ENCODE assay signal across 13 cellular contexts in genomic region chr7:47950714-47951113, GRCh38. TPM values are rescaled to one million over a fixed set of nuclear protein-coding genes. Genes with fewer than 3 reads are reported as not detected.
A peak's percentile ranks its signal among the peaks of the same experiment; 100 is the strongest.
DNase-seq lines count a peak whose midpoint lies in the region; ATAC-seq, FAIRE-seq and TF ChIP-seq lines count a peak whose summit lies in the region.
"Had no signal": no experiment of that assay in that cellular context is flagged by ENCODE, and none has a peak within 500 bp of the region (broad histone marks: within the 10 kb centered on the region; RNA-seq: fewer than 3 reads in every experiment).

No MANE protein-coding gene starts in this region.

- H3K27ac ChIP-seq in RWPE2 (ENCODE audit: poor library complexity, severe bottlenecking) (no peak overlapping the region), left ventricle myocardium inferior (replicated peaks) (peak overlapping the region; percentile 93), pancreas (no peak overlapping the region)
- H3K27ac ChIP-seq: cardiac muscle cell had no signal

- intact Hi-C loops in left ventricle myocardium inferior (cut with micrococcal nuclease) (no loop called here), pancreas (cut with DNase I) (no loop called here)

- ATAC-seq in RWPE2 (ENCODE audit: low read depth) = peak; percentile 64
- ATAC-seq in pancreas = peak in 3 of 4 donors; percentile 23 to 58 (median 34)

- peaks cover 4% of the 10 kb centered on the region; the same call in 1 of the 2 replicates for H3K36me3 ChIP-seq in H7 (replicated peaks; ENCODE audit: control insufficient read depth, insufficient read depth, low read length)
- H3K36me3 ChIP-seq in RWPE2 (ENCODE audit: low read depth) = peaks cover 15% of the 10 kb centered on the region
- peaks cover 17% of the 10 kb centered on the region for H3K36me3 ChIP-seq in left ventricle myocardium inferior
- peaks cover 0 to 6% (median 0%) of the 10 kb centered on the region in 3 donors for H3K36me3 ChIP-seq in pancreas

- H3K27me3 ChIP-seq in H7 (ENCODE audit: control insufficient read depth, insufficient read depth, low read length) (no peaks in the 10 kb centered on the region), RWPE2 (ENCODE audit: insufficient read depth, poor library complexity, severe bottlenecking) (no peaks in the 10 kb centered on the region), left ventricle myocardium inferior (ENCODE audit: low read depth) (no peaks in the 10 kb centered on the region), pancreas (no peaks in the 10 kb centered on the region)
- H3K27me3 ChIP-seq: cardiac muscle cell had no signal

- H3K4me3 ChIP-seq in H7 (ENCODE audit: insufficient read depth, low read depth, low read length) (no peak overlapping the region), RWPE2 (ENCODE audit: severe bottlenecking) (no peak overlapping the region), left ventricle myocardium inferior (no peak overlapping the region), pancreas (no peak overlapping the region)
- H3K4me3 ChIP-seq: cardiac muscle cell had no signal

- H3K4me1 ChIP-seq in RWPE2 (ENCODE audit: insufficient read depth, poor library complexity, severe bottlenecking) (peaks cover 3% of the 10 kb centered on the region), left ventricle myocardium inferior (peaks cover 54% of the 10 kb centered on the region), pancreas (no peaks in the 10 kb centered on the region)

- WGBS in pancreas, 2 donors = 71 to 72% methylated on average over 11 of the region's 11 CpGs

- TF ChIP-seq CTCF in RWPE2 (IDR thresholded peaks at IDR 0.05; ENCODE audit: poor library complexity, severe bottlenecking) (no peak), left ventricle myocardium inferior (IDR thresholded peaks at IDR 0.05; ENCODE audit: borderline replicate concordance) (peak; percentile 44), pancreas (IDR thresholded peaks at IDR 0.05) (no peak)

- peak; percentile 76 for DNase-seq in H7
- no peak for DNase-seq in RWPE2 (ENCODE audit: low spot score)
- peak; percentile 60 for DNase-seq in left ventricle myocardium inferior
- DNase-seq in pancreas = no peak
- no peak for DNase-seq in GM03348 (ENCODE audit: low spot score)
- no peak for DNase-seq in COLO668 (lab: John Stamatoyannopoulos, UW; ENCODE audit: unreplicated experiment)
- no peak for DNase-seq in kidney glomerular epithelial cell (lab: John Stamatoyannopoulos, UW)
- no peak for DNase-seq in NAMALWA (ENCODE audit: low spot score)
- DNase-seq: DMS 273 treated with DMSO at 0.1 percent for 48 hours, OCI-M1, SW 1271 had no signal

- H3K9me3 ChIP-seq in RWPE2 (ENCODE audit: severe bottlenecking) = no peaks in the 10 kb centered on the region
- no peaks in the 10 kb centered on the region for H3K9me3 ChIP-seq in left ventricle myocardium inferior (replicated peaks)
- no peaks in the 10 kb centered on the region for H3K9me3 ChIP-seq in pancreas

- FAIRE-seq in pancreas (lab: Jason Lieb, UNC) = no peak
- FAIRE-seq: endometrium had no signal

RNA-seq across cellular contexts. Expression of gene PKD1L1, which starts 2.4 kb away (rescaled TPM):
- total RNA-seq in H7 (2014; rRNA removed; shearing (Covaris generic)) = 0.07 and 0.15 TPM in 2 replicates
- total RNA-seq in left ventricle myocardium inferior = 1.5 TPM
- total RNA-seq in pancreas = under 1 TPM; 0.03 to 0.14 (median 0.09) TPM
- under 1 TPM; 0.19 to 0.54 TPM for polyA plus RNA-seq in pancreas

RNA-seq across cellular contexts. Expression of gene HUS1, which starts 28.7 kb away (rescaled TPM):
- total RNA-seq in H7 (2014; rRNA removed; shearing (Covaris generic)) = 12.2 and 15.9 TPM in 2 replicates
- total RNA-seq in left ventricle myocardium inferior (26.4 TPM), pancreas (10 to 100 TPM; 12.0 to 16.3 (median 14.2) TPM)
- polyA plus RNA-seq in pancreas = 1 to 10 TPM; 4.6 to 8.1 TPM

Comparison
In these comparisons a context has a peak if more than half of its experiments do, and no peak if none do; other contexts are left out.
1. DNase-seq: peak in H7 (single experiment) and left ventricle myocardium inferior (single experiment); none in RWPE2 (single experiment), pancreas (0 of 6), GM03348 (single experiment), COLO668 (single experiment), kidney glomerular epithelial cell (single experiment) and NAMALWA (single experiment).